9 cellular contexts compared by ENCODE assay signal in the genomic region with DNA sequence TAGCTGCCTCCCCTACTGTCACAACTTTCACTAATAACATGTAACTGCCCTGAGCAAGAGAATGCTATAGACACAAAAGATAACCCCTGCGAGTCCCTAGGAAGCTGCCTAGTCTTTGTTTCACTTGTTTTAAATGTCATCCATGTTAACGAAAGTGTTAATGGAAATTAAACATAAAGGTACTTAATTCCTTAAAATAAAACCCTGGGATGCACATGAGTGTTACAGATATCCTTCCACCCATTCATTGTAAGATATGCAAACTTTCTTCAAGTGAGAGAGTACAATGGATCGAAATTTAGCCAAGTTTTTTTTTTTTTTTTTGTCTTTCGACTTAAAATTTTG. TPM values are rescaled to one million over a fixed set of nuclear protein-coding genes. Genes with fewer than 3 reads are reported as not detected.
DNase-seq lines count a peak whose midpoint lies in the region; ATAC-seq, FAIRE-seq and TF ChIP-seq lines count a peak whose summit lies in the region.
"Had no signal": no experiment of that assay in that cellular context is flagged by ENCODE, and none has a peak within 500 bp of the region (broad histone marks: within the 10 kb centered on the region; RNA-seq: fewer than 3 reads in every experiment).

No MANE protein-coding gene starts in this region.

- H3K4me1 Mint-ChIP-seq in central memory CD8-positive, alpha-beta T cell: peaks cover 11% of the 10 kb centered on the region

- H3K27ac Mint-ChIP-seq in central memory CD8-positive, alpha-beta T cell (ENCODE audit: low read depth): no peak overlapping the region

- intact Hi-C loops in HepG2 (cut with micrococcal nuclease; ENCODE audit: unreplicated experiment): loop anchor here (2.0 kb wide), 1 partner anchor 143 kb away; no protein-coding TSS in a partner anchor

- H3K27ac ChIP-seq in liver (ENCODE audit: low read depth in 1 of 2, low read length in 2 of 2) (peak overlapping the region; percentile 89 to 95), HepG2 (ENCODE audit: extremely low read length, insufficient read depth, low read length) (no peak overlapping the region)

- H3K9me3 Mint-ChIP-seq in central memory CD8-positive, alpha-beta T cell: no peaks in the 10 kb centered on the region

- no peaks in the 10 kb centered on the region for H3K36me3 Mint-ChIP-seq in central memory CD8-positive, alpha-beta T cell (ENCODE audit: insufficient read depth)

- no peak for DNase-seq in HepG2 (ENCODE audit: low spot score)
- no peak for DNase-seq in central memory CD8-positive, alpha-beta T cell (ENCODE audit: low spot score in 2 of 2)
- DNase-seq in ACHN: no peak
- no peak for DNase-seq in anterior cingulate cortex (lab: John Stamatoyannopoulos, UW)
- DNase-seq: NK-92 treated with Interleukin-12 subunit alpha and Interleukin-12 subunit beta, amount 100 ng/mL, for 24 hours had no signal

- TF ChIP-seq RAD21 in liver (IDR thresholded peaks at IDR 0.05) (no peak), HepG2 (CRISPR knock-in tag; IDR thresholded peaks at IDR 0.05) (no peak)

- peak overlapping the region; percentile 64 to 97 (median 84) for H3K4me3 ChIP-seq in liver (ENCODE audit: low read depth in 1 of 3, low read length in 3 of 3)
- H3K4me3 ChIP-seq in HepG2 (replicated peaks in 1 of 3; ENCODE audit: insufficient read depth in 1 of 3, low read depth in 2 of 3, low read length in 3 of 3): no peak overlapping the region
- H3K4me3 ChIP-seq in mononuclear cell (ENCODE audit: low read length): peak overlapping the region; percentile 57

- no peak for TF ChIP-seq CTCF in liver (IDR thresholded peaks at IDR 0.05; ENCODE audit: low read depth, low read length, missing input control)
- no peak for TF ChIP-seq CTCF in HepG2 (CRISPR knock-in tag; IDR thresholded peaks at IDR 0.05)

- in situ Hi-C loops in HepG2 (cut with HindIII; ENCODE audit: extremely low pct_ligation_motif_present, low pct_unique_long_range_greater_than_20kb): loop anchor here (10.0 kb wide), 1 partner anchor 143 kb away; no protein-coding TSS in a partner anchor
- in situ Hi-C loops in ACHN (cut with HindIII; ENCODE audit: low pct_ligation_motif_present, low pct_unique_long_range_greater_than_20kb, low sequenced_read_pairs): loop anchor here (25.0 kb wide), 1 partner anchor 440 kb away; no protein-coding TSS in a partner anchor

- CTCF ChIA-PET in HepG2 (lab: Yijun Ruan, JAX; ENCODE audit: low intra/inter-chr PET ratio, low total read pairs): no interaction called here

- POLR2A ChIA-PET in HepG2 (lab: Yijun Ruan, JAX): no interaction called here

- no peaks in the 10 kb centered on the region for H3K79me2 ChIP-seq in HepG2 (ENCODE audit: insufficient read depth, low read length)

- no peak for FAIRE-seq in HepG2 (lab: Jason Lieb, UNC)

- peak overlapping the region in 1 of 2 donors; percentile 84 for H3K9ac ChIP-seq in liver (ENCODE audit: low read depth in 1 of 2, low read length in 2 of 2)
- no peak overlapping the region for H3K9ac ChIP-seq in HepG2 (ENCODE audit: insufficient read depth, low read depth, low read length)

- H3K27me3 Mint-ChIP-seq in central memory CD8-positive, alpha-beta T cell: peaks cover 55% of the 10 kb centered on the region

- no peak for TF ChIP-seq EP300 in HepG2 (IDR thresholded peaks at IDR 0.05; ENCODE audit: low read depth in 2 of 2, low read length in 2 of 2)
- TF ChIP-seq EP300 in HepG2 (CRISPR knock-in tag; IDR thresholded peaks at IDR 0.05; ENCODE audit: borderline replicate concordance): no peak

- peak overlapping the region; percentile 67 for H3K4me3 Mint-ChIP-seq in central memory CD8-positive, alpha-beta T cell

- WGBS in liver: 26% methylated on average over 4 of the region's 4 CpGs
- 58% methylated on average over 4 of the region's 4 CpGs for WGBS in HepG2 (ENCODE audit: low lambda C conversion rate)

- no peak overlapping the region for H3K4me2 ChIP-seq in HepG2 (ENCODE audit: low read depth, low read length)

- peaks cover 0 to 19% (median 7%) of the 10 kb centered on the region in 4 donors for H3K4me1 ChIP-seq in liver (ENCODE audit: control insufficient read depth in 4 of 4, insufficient read depth in 4 of 4, low read length in 3 of 4)
- peaks cover 8% of the 10 kb centered on the region; the same call in 1 of the 2 replicates for H3K4me1 ChIP-seq in HepG2 (ENCODE audit: insufficient read depth, low read length)
- H3K4me1 ChIP-seq in mononuclear cell (ENCODE audit: insufficient read depth, low read length): peaks cover 42% of the 10 kb centered on the region

- no TSS peak for BruUV-seq in HepG2 (replicated peaks; lab: Mats Ljungman, UMichigan)

- H3K36me3 ChIP-seq in liver (ENCODE audit: control insufficient read depth in 4 of 4, insufficient read depth in 3 of 4, low read depth in 1 of 4, low read length in 3 of 4): no peaks in the 10 kb centered on the region
- H3K36me3 ChIP-seq in HepG2 (replicated peaks in 1 of 2; ENCODE audit: control insufficient read depth in 1 of 2, insufficient read depth in 2 of 2, low read length in 2 of 2): no peaks in the 10 kb centered on the region

- no peak for ATAC-seq in HepG2
- no peak for ATAC-seq in central memory CD8-positive, alpha-beta T cell (replicated peaks; ENCODE audit: extremely low read depth, poor library complexity, severe bottlenecking)
- no peak for ATAC-seq in GM18867 (IDR thresholded peaks at IDR 0.05; ENCODE audit: unreplicated experiment)
- no peak for ATAC-seq in GM21825 (IDR thresholded peaks at IDR 0.05; ENCODE audit: unreplicated experiment)

- no peaks in the 10 kb centered on the region for H4K20me1 ChIP-seq in HepG2 (ENCODE audit: insufficient read depth, low read length)

- TF ChIP-seq POLR2A in HepG2 (IDR thresholded peaks at IDR 0.05; ENCODE audit: insufficient read depth in 1 of 2, low read depth in 2 of 2, low read length in 2 of 2): no peak

- H3K27me3 ChIP-seq in liver (ENCODE audit: control insufficient read depth in 4 of 4, insufficient read depth in 4 of 4, low read length in 3 of 4) (no peaks in the 10 kb centered on the region), HepG2 (ENCODE audit: control insufficient read depth in 1 of 2, insufficient read depth in 2 of 2, low read length in 2 of 2) (peaks cover 2 to 20% of the 10 kb centered on the region in 2 experiments; a peak in 2 of 5 replicates), mononuclear cell (ENCODE audit: insufficient read depth, low read length) (peaks cover 4% of the 10 kb centered on the region)

- no peaks in the 10 kb centered on the region for H3K9me3 ChIP-seq in liver (ENCODE audit: control insufficient read depth in 4 of 4, low read length in 3 of 4)
- H3K9me3 ChIP-seq in HepG2 (ENCODE audit: low read length): no peaks in the 10 kb centered on the region
- no peaks in the 10 kb centered on the region for H3K9me3 ChIP-seq in mononuclear cell (ENCODE audit: low read depth, low read length)

- no peak overlapping the region for H2AFZ ChIP-seq in HepG2 (ENCODE audit: low read length)

TF ChIP-seq in liver, 16 proteins besides CTCF, POLR2A, EP300 and RAD21 (continues in another document):
- TF ChIP-seq HNF4G (IDR thresholded peaks at IDR 0.05) (no peak), JUND (IDR thresholded peaks at IDR 0.05) (no peak), SP1 (IDR thresholded peaks at IDR 0.05) (no peak), NR2F2 (IDR thresholded peaks at IDR 0.05) (no peak), TAF1 (conservative IDR thresholded peaks at IDR 0.05) (no peak)
- TF ChIP-seq, protein P1, sequence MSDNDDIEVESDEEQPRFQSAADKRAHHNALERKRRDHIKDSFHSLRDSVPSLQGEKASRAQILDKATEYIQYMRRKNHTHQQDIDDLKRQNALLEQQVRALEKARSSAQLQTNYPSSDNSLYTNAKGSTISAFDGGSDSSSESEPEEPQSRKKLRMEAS (IDR thresholded peaks at IDR 0.05): no peak

RNA-seq across cellular contexts. Expression of gene CDK14, which starts 1.4 kb away (rescaled TPM):
- total RNA-seq in liver: 10 to 100 TPM in 1 of 2 donors, 1 to 10 TPM in 1; 9.5 to 12.4 TPM
- polyA plus RNA-seq in liver: 1 to 10 TPM; 4.2 to 5.3 TPM
- total RNA-seq in HepG2 (2016; rRNA removed; fragmentation: Illumina TruSeq; extraction: Trizol): 0.66 and 0.71 TPM in 2 replicates
- 1.3 and 1.9 TPM in 2 replicates for total RNA-seq in HepG2 (2016; cell fraction: cytosol; rRNA removed; fragmentation: Illumina TruSeq; extraction: Trizol; ENCODE audit: low read depth)
- 1.0 and 1.3 TPM in 2 replicates for total RNA-seq in HepG2 (2016; cell fraction: insoluble cytoplasmic fraction; rRNA removed; fragmentation: Illumina TruSeq; extraction: Trizol)
- total RNA-seq in HepG2 (2016; cell fraction: membrane; rRNA removed; fragmentation: Illumina TruSeq; extraction: Trizol): 0.74 and 1.5 TPM in 2 replicates
- 1.3 and 1.6 TPM in 2 replicates for total RNA-seq in HepG2 (2016; cell fraction: nucleus; rRNA removed; fragmentation: Illumina TruSeq; extraction: Trizol)
- 0.16 and 0.26 TPM in 2 replicates for polyA plus RNA-seq in HepG2 (2011; rRNA removed)
- polyA plus RNA-seq in HepG2 (2011; cell fraction: cytosol; rRNA removed): 0.07 and 0.14 TPM in 2 replicates
- 0.06 and 0.64 TPM in 2 replicates for polyA plus RNA-seq in HepG2 (2011; cell fraction: nucleus; rRNA removed)
- polyA plus RNA-seq in HepG2 (2012): 0.27 and 0.28 TPM in 2 replicates
- polyA plus RNA-seq in HepG2 (2016; cell fraction: cytosol; fragmentation: Illumina TruSeq; extraction: Trizol; ENCODE audit: low read depth): 0.12 and 0.19 TPM in 2 replicates
- polyA plus RNA-seq in HepG2 (2016; cell fraction: insoluble cytoplasmic fraction; fragmentation: Illumina TruSeq; extraction: Trizol; ENCODE audit: low read depth): 0.29 and 1.1 TPM in 2 replicates
- 0.07 and 0.38 TPM in 2 replicates for polyA plus RNA-seq in HepG2 (2016; cell fraction: membrane; fragmentation: Illumina TruSeq; extraction: Trizol; ENCODE audit: low read depth)
- polyA plus RNA-seq in HepG2 (2016; cell fraction: nucleus; fragmentation: Illumina TruSeq; extraction: Trizol; ENCODE audit: insufficient read depth, low read depth): 0.18 and 1.0 TPM in 2 replicates
- polyA minus RNA-seq in HepG2 (2011; rRNA and poly(A)+ RNA removed; ENCODE audit: low replicate concordance): 0.32 and 39.9 TPM in 2 replicates
- polyA minus RNA-seq in HepG2 (2011; cell fraction: cytosol; rRNA and poly(A)+ RNA removed): 0.09 and 0.30 TPM in 2 replicates
- polyA minus RNA-seq in HepG2 (2011; cell fraction: nucleus; rRNA and poly(A)+ RNA removed): 3.6 and 5.2 TPM in 2 replicates
- total RNA-seq in mononuclear cell: 11.1 TPM

Comparison
In these comparisons a context has a peak if more than half of its experiments do, and no peak if none do; other contexts are left out.
1. H3K4me3 ChIP-seq: peak in liver (3 of 3) and mononuclear cell (single experiment); none in HepG2 (0 of 3).